In genomic region chr7:55569797-55570196, GRCh38 we compare ENCODE assay signal across 1 cellular context.
TF ChIP-seq lines count a peak whose summit lies in the region.

No MANE protein-coding gene starts in this region.

TF ChIP-seq in GM12878, 131 proteins besides CTCF, POLR2A, EP300 and RAD21 (continued from another document):
- peak; percentile 52 for TF ChIP-seq CUX1 (IDR thresholded peaks at IDR 0.05; ENCODE audit: insufficient replicate concordance, low read depth, low read length)
- TF ChIP-seq CHD1 (IDR thresholded peaks at IDR 0.05; ENCODE audit: low read depth, low read length), result 0 out of 2 replicates have a peak, but pooled peaks have one; percentile 35
- TF ChIP-seq RUNX3 (IDR thresholded peaks at IDR 0.05; ENCODE audit: low read length), result peak; percentile 7; the same call in 1 of the 2 replicates
- peak; percentile 59 for TF ChIP-seq POLR2AphosphoS5 (IDR thresholded peaks at IDR 0.05; ENCODE audit: low read length)
- TF ChIP-seq CEBPB (IDR thresholded peaks at IDR 0.05; ENCODE audit: borderline replicate concordance in 1 of 2, low read depth in 2 of 2, low read length in 2 of 2), result no peak
- peak; percentile 70; the same call in 1 of the 2 replicates for TF ChIP-seq RAD51 (IDR thresholded peaks at IDR 0.05)
- TF ChIP-seq SIX5 (IDR thresholded peaks at IDR 0.05; ENCODE audit: low read depth, low read length, severe bottlenecking), result no peak
- TF ChIP-seq MYB (IDR thresholded peaks at IDR 0.05; ENCODE audit: borderline replicate concordance, low read depth, low read length), result 0 out of 2 replicates have a peak, but pooled peaks have one; percentile 36
- TF ChIP-seq, protein P1, sequence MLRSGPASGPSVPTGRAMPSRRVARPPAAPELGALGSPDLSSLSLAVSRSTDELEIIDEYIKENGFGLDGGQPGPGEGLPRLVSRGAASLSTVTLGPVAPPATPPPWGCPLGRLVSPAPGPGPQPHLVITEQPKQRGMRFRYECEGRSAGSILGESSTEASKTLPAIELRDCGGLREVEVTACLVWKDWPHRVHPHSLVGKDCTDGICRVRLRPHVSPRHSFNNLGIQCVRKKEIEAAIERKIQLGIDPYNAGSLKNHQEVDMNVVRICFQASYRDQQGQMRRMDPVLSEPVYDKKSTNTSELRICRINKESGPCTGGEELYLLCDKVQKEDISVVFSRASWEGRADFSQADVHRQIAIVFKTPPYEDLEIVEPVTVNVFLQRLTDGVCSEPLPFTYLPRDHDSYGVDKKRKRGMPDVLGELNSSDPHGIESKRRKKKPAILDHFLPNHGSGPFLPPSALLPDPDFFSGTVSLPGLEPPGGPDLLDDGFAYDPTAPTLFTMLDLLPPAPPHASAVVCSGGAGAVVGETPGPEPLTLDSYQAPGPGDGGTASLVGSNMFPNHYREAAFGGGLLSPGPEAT (IDR thresholded peaks at IDR 0.05; ENCODE audit: low read depth), result peak; percentile 35; the same call in 1 of the 2 replicates
- TF ChIP-seq BHLHE40 (IDR thresholded peaks at IDR 0.05; ENCODE audit: borderline replicate concordance in 1 of 2, low read depth in 2 of 2, low read length in 1 of 2), result peak; percentile 37 to 66; a peak in 1 of 4 replicates
